Comparison of ENCODE assay signal across 8 cellular contexts in the genomic region with DNA sequence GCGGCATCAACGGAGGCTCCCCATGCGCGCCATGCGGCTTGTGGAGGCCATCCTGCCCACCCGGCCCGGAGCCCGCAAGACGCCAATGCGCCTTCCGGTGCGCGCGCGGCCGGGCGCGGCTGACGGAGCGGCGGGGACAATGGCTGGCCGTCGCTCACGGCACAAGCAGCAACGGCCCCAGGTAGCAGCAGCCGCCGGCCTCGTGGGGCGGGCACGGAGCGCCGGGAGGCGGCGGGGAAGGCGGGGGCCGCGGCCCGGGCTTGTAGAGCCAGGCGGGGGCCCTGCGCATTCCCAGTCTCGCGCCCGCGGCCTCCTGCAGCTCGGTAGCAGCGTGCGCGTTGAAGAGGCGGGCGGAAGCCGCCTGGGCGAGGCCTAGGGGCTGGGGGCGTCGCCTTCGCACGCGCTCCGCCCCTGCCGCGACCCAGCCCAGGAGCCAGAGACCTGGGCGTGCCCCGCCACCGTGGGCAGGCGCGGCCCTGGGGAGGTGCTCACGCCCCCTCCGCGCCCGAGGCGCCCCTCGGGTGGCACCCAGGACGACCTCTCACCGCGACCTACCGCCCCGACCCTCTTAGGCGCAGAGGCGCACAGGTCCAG.
A peak's percentile ranks its signal among the peaks of the same experiment; 100 is the strongest.
DNase-seq lines count a peak whose midpoint lies in the region; ATAC-seq and TF ChIP-seq lines count a peak whose summit lies in the region.
"Not testable (repeated sequence)": the region's sequence is repeated elsewhere in the genome, so short reads cannot be mapped to it uniquely, and the experiment has no call there.

No MANE protein-coding gene starts in this region.

- TF ChIP-seq CTCF in upper lobe of left lung (IDR thresholded peaks at IDR 0.05), result not testable (repeated sequence)

- H3K27ac ChIP-seq in upper lobe of left lung, result not testable (repeated sequence)

- H3K27me3 ChIP-seq in upper lobe of left lung, result not testable (repeated sequence)

- H3K4me1 Mint-ChIP-seq in activated T-cell treated with anti-CD3 and anti-CD28 coated beads, Interleukin-2, amount 50 U/mL, for 4 hours (ENCODE audit: low read depth), result not testable (repeated sequence)

- DNase-seq in activated T-cell treated with anti-CD3 and anti-CD28 coated beads, Interleukin-2, amount 50 U/mL, for 4 hours; left lobe of liver (ENCODE audit: low spot score); upper lobe of left lung: not testable (repeated sequence)

- not testable (repeated sequence) for TF ChIP-seq EP300 in upper lobe of left lung (IDR thresholded peaks at IDR 0.05)

- not testable (repeated sequence) for H3K4me3 Mint-ChIP-seq in activated T-cell treated with anti-CD3 and anti-CD28 coated beads, Interleukin-2, amount 50 U/mL, for 4 hours

- not testable (repeated sequence) for H3K9me3 ChIP-seq in upper lobe of left lung

- not testable (repeated sequence) for H3K4me3 ChIP-seq in upper lobe of left lung

- not testable (repeated sequence) for H3K4me1 ChIP-seq in upper lobe of left lung

- not testable (repeated sequence) for H3K36me3 Mint-ChIP-seq in activated T-cell treated with anti-CD3 and anti-CD28 coated beads, Interleukin-2, amount 50 U/mL, for 4 hours (ENCODE audit: insufficient read depth)

- ATAC-seq in GM18868 (IDR thresholded peaks at IDR 0.05; ENCODE audit: unreplicated experiment) (peak; percentile 97), GM21360 (IDR thresholded peaks at IDR 0.05; ENCODE audit: unreplicated experiment) (peak; percentile 98), HG02610 (IDR thresholded peaks at IDR 0.05; ENCODE audit: unreplicated experiment) (peak; percentile 98), HG03064 (IDR thresholded peaks at IDR 0.05; ENCODE audit: low read depth, unreplicated experiment) (peak; percentile 98), HG03520 (IDR thresholded peaks at IDR 0.05; ENCODE audit: unreplicated experiment) (peak; percentile 97), left lobe of liver (peak; percentile 99), upper lobe of left lung (ENCODE audit: low FRiP score in 2 of 2) (peak; percentile 55 to 89)
- ATAC-seq in activated T-cell treated with anti-CD3 and anti-CD28 coated beads, Interleukin-2, amount 50 U/mL, for 4 hours, result peak; percentile 97 to 98

- not testable (repeated sequence) for H3K36me3 ChIP-seq in upper lobe of left lung

- TF ChIP-seq POLR2A in upper lobe of left lung (IDR thresholded peaks at IDR 0.05), result not testable (repeated sequence)

- WGBS in upper lobe of left lung, 2 donors, result no CpG with 5 or more reads among the region's 78 CpGs

- not testable (repeated sequence) for H3K9me3 Mint-ChIP-seq in activated T-cell treated with anti-CD3 and anti-CD28 coated beads, Interleukin-2, amount 50 U/mL, for 4 hours

- H3K27me3 Mint-ChIP-seq in activated T-cell treated with anti-CD3 and anti-CD28 coated beads, Interleukin-2, amount 50 U/mL, for 4 hours (ENCODE audit: low read depth), result not testable (repeated sequence)
